In genomic region chr5:58965677-58966414, GRCh38 we compare ENCODE assay signal across 14 cellular contexts.
"Had no signal": no experiment of that assay in that cellular context is flagged by ENCODE, and none has a peak within 500 bp of the region (broad histone marks: within the 10 kb centered on the region; RNA-seq: fewer than 3 reads in every experiment).

No MANE protein-coding gene starts in this region.

- H3K4me3 Mint-ChIP-seq: activated CD4-positive, alpha-beta T cell treated with anti-CD3 and anti-CD28 coated beads, Interleukin-2, amount 10 ng/mL, durations not matched to agents 24 days and 14 days; activated naive CD8-positive, alpha-beta T cell treated with anti-CD3 and anti-CD28 coated beads for 36 hours; neural progenitor cell; type B pancreatic cell had no signal

- DNase-seq: activated CD4-positive, alpha-beta T cell treated with anti-CD3 and anti-CD28 coated beads, Interleukin-2, amount 10 ng/mL, durations not matched to agents 24 days and 14 days; activated CD8-positive, alpha-beta memory T cell treated with anti-CD3 and anti-CD28 coated beads for 24 hours; activated effector memory CD4-positive, alpha-beta T cell treated with anti-CD3 and anti-CD28 coated beads, Interleukin-2, amount 50 U/mL, for 16 hours; activated naive CD8-positive, alpha-beta T cell treated with anti-CD3 and anti-CD28 coated beads for 36 hours; gastrocnemius medialis; left ventricle myocardium superior; posterior cingulate gyrus; stimulated activated naive CD4-positive, alpha-beta T cell had no signal

- H3K4me3 ChIP-seq: gastrocnemius medialis, neural progenitor cell, right atrium auricular region, smooth muscle cell had no signal

- FAIRE-seq: bronchial epithelial cell, colon had no signal

- H3K4me1 ChIP-seq: gastrocnemius medialis, neural progenitor cell, right atrium auricular region had no signal

- H3K9me3 ChIP-seq: gastrocnemius medialis, right atrium auricular region had no signal

- H3K9ac ChIP-seq: neural progenitor cell had no signal

- H3K27ac Mint-ChIP-seq: activated CD4-positive, alpha-beta T cell treated with anti-CD3 and anti-CD28 coated beads, Interleukin-2, amount 10 ng/mL, durations not matched to agents 24 days and 14 days; activated naive CD8-positive, alpha-beta T cell treated with anti-CD3 and anti-CD28 coated beads for 36 hours; neural progenitor cell; type B pancreatic cell had no signal

- H3K9me3 Mint-ChIP-seq: activated CD4-positive, alpha-beta T cell treated with anti-CD3 and anti-CD28 coated beads, Interleukin-2, amount 10 ng/mL, durations not matched to agents 24 days and 14 days; activated naive CD8-positive, alpha-beta T cell treated with anti-CD3 and anti-CD28 coated beads for 36 hours; neural progenitor cell; type B pancreatic cell had no signal

- H3K4me1 Mint-ChIP-seq: neural progenitor cell had no signal

- H3K4me2 ChIP-seq: neural progenitor cell, smooth muscle cell had no signal

- H3K27me3 Mint-ChIP-seq: activated CD4-positive, alpha-beta T cell treated with anti-CD3 and anti-CD28 coated beads, Interleukin-2, amount 10 ng/mL, durations not matched to agents 24 days and 14 days; activated naive CD8-positive, alpha-beta T cell treated with anti-CD3 and anti-CD28 coated beads for 36 hours; type B pancreatic cell had no signal

- H3K27ac ChIP-seq: gastrocnemius medialis, neural progenitor cell, right atrium auricular region had no signal

- H3K36me3 Mint-ChIP-seq: activated naive CD8-positive, alpha-beta T cell treated with anti-CD3 and anti-CD28 coated beads for 36 hours; neural progenitor cell; type B pancreatic cell had no signal

- ATAC-seq: left ventricle myocardium superior had no signal

- H2AFZ ChIP-seq: neural progenitor cell had no signal

- H3K36me3 ChIP-seq: gastrocnemius medialis, neural progenitor cell, right atrium auricular region had no signal

- H3K27me3 ChIP-seq: gastrocnemius medialis, neural progenitor cell, right atrium auricular region had no signal
